Comparison of ENCODE assay signal across 8 cellular contexts in the genomic region with DNA sequence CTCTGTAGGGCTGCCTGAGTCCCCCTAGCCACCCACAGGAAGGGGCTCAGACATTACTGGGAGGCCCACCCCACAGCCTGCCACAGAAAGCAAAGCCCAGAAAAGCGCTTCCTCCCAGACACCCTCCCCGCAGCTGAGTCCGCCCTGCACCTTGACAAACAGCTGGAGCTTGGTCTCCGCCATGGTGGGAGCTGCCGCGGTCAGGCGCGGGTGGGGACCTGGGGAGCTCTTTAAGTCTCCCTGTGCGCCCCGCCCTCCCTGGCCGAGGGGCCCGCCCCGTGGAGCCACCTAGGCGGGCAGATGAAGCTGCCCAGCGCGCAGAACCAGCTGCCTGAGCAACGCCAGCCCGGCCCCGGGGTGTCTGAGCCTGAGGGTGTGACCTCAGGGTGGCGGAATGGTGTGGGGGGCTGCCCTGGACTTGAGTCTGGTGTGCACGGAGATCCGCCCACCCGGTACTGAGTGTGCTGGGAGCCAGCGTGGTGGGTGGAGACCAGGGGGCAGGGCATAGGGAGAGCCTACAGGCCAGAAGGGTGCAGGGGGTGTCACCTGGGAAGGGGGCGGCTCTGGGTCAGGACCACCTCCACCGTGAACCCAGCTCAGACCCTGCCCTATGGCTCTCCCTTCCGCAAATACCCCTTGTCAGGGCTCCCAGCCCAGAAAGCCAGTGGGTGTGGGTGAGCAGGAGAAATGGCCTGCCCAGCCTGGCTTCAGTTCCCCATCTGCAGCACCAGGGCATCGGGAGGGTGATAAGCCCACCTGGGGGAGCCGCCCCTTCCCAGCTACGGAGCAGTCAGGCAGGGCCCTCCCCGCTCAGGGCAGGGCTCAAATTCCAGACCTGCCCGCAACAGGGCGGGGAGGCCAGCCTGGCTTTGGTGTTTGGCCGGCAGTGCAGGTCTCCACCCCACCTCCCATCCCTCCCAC. TPM values are rescaled to one million over a fixed set of nuclear protein-coding genes. Genes with fewer than 3 reads are reported as not detected.
DNase-seq lines count a peak whose midpoint lies in the region; TF ChIP-seq lines count a peak whose summit lies in the region.

A gene with protein sequence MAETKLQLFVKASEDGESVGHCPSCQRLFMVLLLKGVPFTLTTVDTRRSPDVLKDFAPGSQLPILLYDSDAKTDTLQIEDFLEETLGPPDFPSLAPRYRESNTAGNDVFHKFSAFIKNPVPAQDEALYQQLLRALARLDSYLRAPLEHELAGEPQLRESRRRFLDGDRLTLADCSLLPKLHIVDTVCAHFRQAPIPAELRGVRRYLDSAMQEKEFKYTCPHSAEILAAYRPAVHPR (minus strand): TSS at position 208 of the 921 bp plus-strand sequence. CDS start 25 bp downstream, at position 183.

- DNase-seq in AG08396 (ENCODE audit: low spot score) (peak; percentile 58), fibroblast of villous mesenchyme (ENCODE audit: low read depth) (peak; percentile 47), GDM1 (lab: John Stamatoyannopoulos, UW) (no peak), NCI-H2081 (lab: John Stamatoyannopoulos, UW) (no peak), osteocyte (ENCODE audit: extremely low spot score, unreplicated experiment) (no peak)
- DNase-seq in activated CD8-positive, alpha-beta memory T cell treated with anti-CD3 and anti-CD28 coated beads for 1 hour (ENCODE audit: extremely low read depth in 1 of 2, low read depth in 1 of 2): peak; percentile 17 to 40
- peak; percentile 30 to 35 for DNase-seq in stimulated activated CD8-positive, alpha-beta memory T cell treated with anti-CD3 and anti-CD28 coated beads, Interleukin-4, amount 100 ng/mL, for 1 hour (ENCODE audit: low read depth in 2 of 2, low spot score in 1 of 2)

- H3K9me3 Mint-ChIP-seq in osteocyte (ENCODE audit: unreplicated experiment): no peaks in the 10 kb centered on the region

- H3K4me3 Mint-ChIP-seq in osteocyte (ENCODE audit: unreplicated experiment): no peak within 1 kb of the TSS

- H3K36me3 Mint-ChIP-seq in osteocyte (ENCODE audit: unreplicated experiment): no peaks in the 10 kb centered on the region

- no peaks in the 10 kb centered on the region for H3K27me3 Mint-ChIP-seq in osteocyte (ENCODE audit: unreplicated experiment)

- H3K9me3 ChIP-seq in HUES64 (ENCODE audit: insufficient read depth, low read depth, low read length): no peaks in the 10 kb centered on the region

- H3K4me1 Mint-ChIP-seq in osteocyte (ENCODE audit: unreplicated experiment): peaks cover 45% of the 10 kb centered on the region

- H3K27ac ChIP-seq in HUES64 (ENCODE audit: low read depth, low read length): no peak within 1 kb of the TSS

- peaks cover 9% of the 10 kb centered on the region for H3K4me1 ChIP-seq in HUES64 (ENCODE audit: insufficient read depth, low read length)

- no peak within 1 kb of the TSS; the same call in 1 of the 2 replicates for H3K9ac ChIP-seq in HUES64 (ENCODE audit: low read depth, low read length)

- H3K27me3 ChIP-seq in HUES64 (ENCODE audit: insufficient read depth, low read length): 0 out of 2 replicates have a peak, but pooled peaks cover 6% of the 10 kb centered on the region

- peaks cover 5% of the 10 kb centered on the region; the same call in 1 of the 2 replicates for H3K36me3 ChIP-seq in HUES64 (ENCODE audit: insufficient read depth, low read length)

- TF ChIP-seq CTCF in fibroblast of villous mesenchyme (IDR thresholded peaks at IDR 0.05; ENCODE audit: insufficient read depth, low read depth, low read length): no peak
- TF ChIP-seq CTCF in osteocyte (IDR thresholded peaks at IDR 0.05): no peak

- 20% methylated on average over 34 of the region's 34 CpGs for WGBS in HUES64

- no peak within 1 kb of the TSS for H3K27ac Mint-ChIP-seq in osteocyte (ENCODE audit: unreplicated experiment)

- H3K4me3 ChIP-seq in HUES64 (ENCODE audit: low read length): peak within 1 kb of the TSS; percentile 29; the same call in 1 of the 2 replicates
- H3K4me3 ChIP-seq in fibroblast of villous mesenchyme (ENCODE audit: low read depth, low read length): peak within 1 kb of the TSS; percentile 51

RNA-seq across cellular contexts. Expression of the gene that starts here (rescaled TPM):
- polyA plus RNA-seq in HUES64 (2013, experiment 1 of 2): not detected
- not detected for polyA plus RNA-seq in HUES64 (2013, experiment 2 of 2)
- 19.0 and 43.2 TPM in 2 replicates for total RNA-seq in fibroblast of villous mesenchyme
- 0.52 TPM in 1 of 2 replicates, not detected in the other for total RNA-seq in osteocyte

Comparison
In these comparisons a context has a peak if more than half of its experiments do, and no peak if none do; other contexts are left out.
1. RNA of the gene that starts here (total RNA-seq): 19.0 to 43.2 TPM in fibroblast of villous mesenchyme; 0.52 TPM in osteocyte; every median in the first group is over 10 times any median in the second.
2. DNase-seq: peak in AG08396 (single experiment), activated CD8-positive, alpha-beta memory T cell treated with anti-CD3 and anti-CD28 coated beads for 1 hour (2 of 2), fibroblast of villous mesenchyme (single experiment) and stimulated activated CD8-positive, alpha-beta memory T cell treated with anti-CD3 and anti-CD28 coated beads, Interleukin-4, amount 100 ng/mL, for 1 hour (2 of 2); none in GDM1 (single experiment), NCI-H2081 (0 of 2) and osteocyte (single experiment).